ENCODE assay signal across 8 cellular contexts in the genomic region with DNA sequence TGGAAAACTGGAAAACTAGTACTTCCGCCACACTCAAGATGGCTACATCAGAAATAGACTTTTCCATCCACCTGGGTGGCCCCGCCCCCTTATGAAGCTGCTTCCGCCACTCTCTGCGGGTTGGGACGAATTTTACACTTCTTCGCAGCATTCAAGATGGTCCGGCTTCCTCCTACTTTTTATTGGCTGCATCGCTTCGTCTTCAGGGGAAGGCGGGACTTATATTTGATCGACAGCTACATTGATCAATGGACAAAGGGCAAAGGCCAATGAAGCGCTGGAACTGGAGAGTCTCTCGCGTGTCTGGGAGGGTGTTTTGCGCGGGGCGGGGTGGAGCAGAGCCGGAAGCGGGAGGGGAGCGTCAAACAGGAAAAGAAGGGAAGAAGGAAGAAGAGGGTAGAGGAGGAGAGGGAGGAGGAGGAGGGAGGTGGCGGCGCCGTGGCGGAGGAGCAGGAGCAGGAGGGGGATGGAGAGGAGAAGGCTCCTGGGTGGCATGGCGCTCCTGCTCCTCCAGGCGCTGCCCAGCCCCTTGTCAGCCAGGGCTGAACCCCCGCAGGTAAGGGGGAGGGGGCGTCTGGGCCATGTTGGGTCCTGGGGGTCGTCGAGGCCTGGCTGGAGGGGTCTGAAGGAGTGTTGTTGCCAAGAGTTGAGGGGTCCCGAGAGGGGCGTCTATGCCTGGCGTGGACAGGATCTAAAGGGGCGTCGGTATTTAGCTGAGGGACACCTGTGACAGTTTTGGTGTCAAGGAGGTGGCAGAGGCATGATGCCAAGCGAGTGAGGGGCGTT. TPM values are rescaled to one million over a fixed set of nuclear protein-coding genes. Genes with fewer than 3 reads are reported as not detected.
DNase-seq lines count a peak whose midpoint lies in the region; ATAC-seq and TF ChIP-seq lines count a peak whose summit lies in the region.

TSS of gene WBP1L (plus strand) at position 361 of the 786 bp plus-strand sequence. CDS start at position 467, 106 bp downstream.

- POLR2A ChIA-PET in naive thymus-derived CD8-positive, alpha-beta T cell (lab: Charles Lee): interaction anchor here (0.5 to 3.2 kb wide), 16 partner anchors 8 to 549 kb away, joined by 3 to 43 read pairs (median 4); partner anchors contain the start of genes ARL3, BORCS7, CNNM2 and SFXN2

- no peaks in the 10 kb centered on the region for H3K9me3 ChIP-seq in RWPE2 (ENCODE audit: severe bottlenecking)

- peaks cover 37% of the 10 kb centered on the region for H3K4me1 Mint-ChIP-seq in activated T-helper 2 cell treated with anti-CD3 and anti-CD28 coated beads, Interferon-gamma antibody, Interleukin-2, Interleukin-4, amounts not matched to agents 10 μg/mL and 5 μg/mL and 100 μg/mL, durations not matched to agents 14 hours and 24 hours and 36 hours (ENCODE audit: low read depth)
- peaks cover 35 to 57% (median 51%) of the 10 kb centered on the region in 4 donors for H3K4me1 Mint-ChIP-seq in naive thymus-derived CD8-positive, alpha-beta T cell

- intact Hi-C loops in activated T-helper 2 cell treated with anti-CD3 and anti-CD28 coated beads, Interferon-gamma antibody, Interleukin-2, Interleukin-4, amounts not matched to agents 10 μg/mL and 5 μg/mL and 100 μg/mL, durations not matched to agents 14 hours and 24 hours and 36 hours (cut with micrococcal nuclease): loop anchor here (1.0 to 2.0 kb wide), 3 partner anchors 29 to 241 kb away; partner anchors contain the start of genes ACTR1A, ARL3 and SFXN2

- peak within 1 kb of the TSS; percentile 88 for H3K27ac Mint-ChIP-seq in activated T-helper 2 cell treated with anti-CD3 and anti-CD28 coated beads, Interferon-gamma antibody, Interleukin-2, Interleukin-4, amounts not matched to agents 10 μg/mL and 5 μg/mL and 100 μg/mL, durations not matched to agents 14 hours and 24 hours and 36 hours
- peak within 1 kb of the TSS; percentile 87 to 97 (median 95) for H3K27ac Mint-ChIP-seq in naive thymus-derived CD8-positive, alpha-beta T cell

- H3K4me3 ChIP-seq in RWPE2 (ENCODE audit: severe bottlenecking): peak within 1 kb of the TSS; percentile 69
- peak within 1 kb of the TSS; percentile 82 for H3K4me3 ChIP-seq in fibroblast of mammary gland (ENCODE audit: control insufficient read depth, low read depth, low read length)

- H3K27me3 Mint-ChIP-seq in activated T-helper 2 cell treated with anti-CD3 and anti-CD28 coated beads, Interferon-gamma antibody, Interleukin-2, Interleukin-4, amounts not matched to agents 10 μg/mL and 5 μg/mL and 100 μg/mL, durations not matched to agents 14 hours and 24 hours and 36 hours (ENCODE audit: low read depth): no peaks in the 10 kb centered on the region
- H3K27me3 Mint-ChIP-seq in naive thymus-derived CD8-positive, alpha-beta T cell: no peaks in the 10 kb centered on the region

- H3K36me3 ChIP-seq in RWPE2 (ENCODE audit: low read depth): no peaks in the 10 kb centered on the region

- peak; percentile 95 for ATAC-seq in RWPE2 (ENCODE audit: low read depth)
- ATAC-seq in naive thymus-derived CD8-positive, alpha-beta T cell: peak; percentile 96 to 98

- H3K9me3 Mint-ChIP-seq in activated T-helper 2 cell treated with anti-CD3 and anti-CD28 coated beads, Interferon-gamma antibody, Interleukin-2, Interleukin-4, amounts not matched to agents 10 μg/mL and 5 μg/mL and 100 μg/mL, durations not matched to agents 14 hours and 24 hours and 36 hours: peaks cover 5% of the 10 kb centered on the region
- peaks cover 0 to 8% (median 0%) of the 10 kb centered on the region in 9 donors for H3K9me3 Mint-ChIP-seq in naive thymus-derived CD8-positive, alpha-beta T cell

- H3K27ac ChIP-seq in RWPE2 (ENCODE audit: poor library complexity, severe bottlenecking): peak within 1 kb of the TSS; percentile 24

- H3K36me3 Mint-ChIP-seq in activated T-helper 2 cell treated with anti-CD3 and anti-CD28 coated beads, Interferon-gamma antibody, Interleukin-2, Interleukin-4, amounts not matched to agents 10 μg/mL and 5 μg/mL and 100 μg/mL, durations not matched to agents 14 hours and 24 hours and 36 hours (ENCODE audit: low read depth): peaks cover 8% of the 10 kb centered on the region
- H3K36me3 Mint-ChIP-seq in naive thymus-derived CD8-positive, alpha-beta T cell: peaks cover 0 to 7% (median 0%) of the 10 kb centered on the region in 3 donors

- H3K27me3 ChIP-seq in RWPE2 (ENCODE audit: insufficient read depth, poor library complexity, severe bottlenecking): no peaks in the 10 kb centered on the region

- H3K4me3 Mint-ChIP-seq in activated T-helper 2 cell treated with anti-CD3 and anti-CD28 coated beads, Interferon-gamma antibody, Interleukin-2, Interleukin-4, amounts not matched to agents 10 μg/mL and 5 μg/mL and 100 μg/mL, durations not matched to agents 14 hours and 24 hours and 36 hours (ENCODE audit: low read depth): peak within 1 kb of the TSS; percentile 89
- peak within 1 kb of the TSS; percentile 83 to 99 (median 94) for H3K4me3 Mint-ChIP-seq in naive thymus-derived CD8-positive, alpha-beta T cell

- no peak for TF ChIP-seq CTCF in RWPE2 (IDR thresholded peaks at IDR 0.05; ENCODE audit: poor library complexity, severe bottlenecking)
- TF ChIP-seq CTCF in fibroblast of mammary gland (conservative IDR thresholded peaks at IDR 0.05; ENCODE audit: control insufficient read depth, insufficient read depth, low read depth, low read length): no peak

- peaks cover 15% of the 10 kb centered on the region for H3K4me1 ChIP-seq in RWPE2 (ENCODE audit: insufficient read depth, poor library complexity, severe bottlenecking)

- DNase-seq in EL: peak; percentile 100
- DNase-seq in H4 (ENCODE audit: low spot score): peak; percentile 99
- peak; percentile 99 for DNase-seq in LoVo (ENCODE audit: low spot score)
- peak; percentile 94 for DNase-seq in RWPE2 (ENCODE audit: low spot score)
- peak; percentile 94 for DNase-seq in activated T-helper 2 cell treated with anti-CD3 and anti-CD28 coated beads, Interferon-gamma antibody, Interleukin-2, Interleukin-4, amounts not matched to agents 10 μg/mL and 5 μg/mL and 100 μg/mL, durations not matched to agents 14 hours and 24 hours and 36 hours (ENCODE audit: low spot score)
- DNase-seq in fibroblast of mammary gland (ENCODE audit: low read depth): peak; percentile 99
- DNase-seq in naive thymus-derived CD8-positive, alpha-beta T cell: peak; percentile 79 to 98 (median 95)
- DNase-seq in stimulated activated naive CD4-positive, alpha-beta T cell (lab: John Stamatoyannopoulos, UW): peak; percentile 93 to 96 (median 96)

RNA-seq across cellular contexts. Expression of gene WBP1L, which starts in this region (rescaled TPM):
- total RNA-seq in H4 (2014; rRNA removed; shearing (Covaris generic)): 15.7 and 22.8 TPM in 2 replicates
- 18.0 and 19.9 TPM in 2 replicates for total RNA-seq in activated T-helper 2 cell treated with anti-CD3 and anti-CD28 coated beads, Interferon-gamma antibody, Interleukin-2, Interleukin-4, amounts not matched to agents 10 μg/mL and 5 μg/mL and 100 μg/mL, durations not matched to agents 14 hours and 24 hours and 36 hours
- 10 to 100 TPM; 32.6 to 35.6 TPM for total RNA-seq in naive thymus-derived CD8-positive, alpha-beta T cell
- polyA plus RNA-seq in naive thymus-derived CD8-positive, alpha-beta T cell: 10 to 100 TPM; 22.6 to 28.2 (median 24.1) TPM

Comparison
In these comparisons a context has a peak if more than half of its experiments do, and no peak if none do; other contexts are left out.
1. Peak in every context shown above with its lines: DNase-seq, ATAC-seq, H3K4me3 ChIP-seq and H3K27ac ChIP-seq.